23 cellular contexts compared by ENCODE assay signal in the genomic region with DNA sequence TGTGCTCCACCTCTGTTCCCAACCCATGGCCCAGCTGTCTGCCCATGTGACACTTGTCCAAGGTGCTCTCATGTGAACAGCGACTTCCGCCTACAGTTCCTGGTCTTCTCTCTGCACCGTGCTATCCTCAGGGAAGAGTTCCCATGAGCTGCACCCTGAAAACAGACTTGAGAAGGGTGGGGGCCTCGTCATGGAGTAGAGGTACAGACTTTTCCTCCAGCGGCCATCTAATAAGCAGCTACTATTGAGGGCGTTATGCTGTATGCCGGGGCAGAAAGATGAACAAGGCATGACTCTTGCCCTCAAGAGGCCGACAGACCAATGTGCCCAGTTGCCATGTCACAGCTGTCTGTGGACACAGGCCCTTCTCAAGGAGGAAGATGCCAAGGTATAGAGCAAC. TPM values are rescaled to one million over a fixed set of nuclear protein-coding genes. Genes with fewer than 3 reads are reported as not detected.
A peak's percentile ranks its signal among the peaks of the same experiment; 100 is the strongest.
DNase-seq lines count a peak whose midpoint lies in the region; ATAC-seq and TF ChIP-seq lines count a peak whose summit lies in the region.
"Had no signal": no experiment of that assay in that cellular context is flagged by ENCODE, and none has a peak within 500 bp of the region (broad histone marks: within the 10 kb centered on the region; RNA-seq: fewer than 3 reads in every experiment).

No MANE protein-coding gene starts in this region.

- no peak for TF ChIP-seq POLR2A in esophagus muscularis mucosa (IDR thresholded peaks at IDR 0.05; ENCODE audit: low read depth)

- no peaks in the 10 kb centered on the region for H3K4me1 ChIP-seq in H9 (ENCODE audit: insufficient read depth, low read length)
- no peaks in the 10 kb centered on the region for H3K4me1 ChIP-seq in esophagus muscularis mucosa
- H3K4me1 ChIP-seq in neural progenitor cell: peaks cover 17% of the 10 kb centered on the region
- H3K4me1 ChIP-seq: A549; BE2C; BLaER1 treated with 17β-estradiol and CSF1 and Interleukin-3, amounts not matched to agents 10 nM and 100 nM; HAP-1 had no signal

- no peak overlapping the region for H3T11ph ChIP-seq in H9 (ENCODE audit: low read length)

- H3K4me3 ChIP-seq in esophagus muscularis mucosa: no peak overlapping the region
- H3K4me3 ChIP-seq in neural progenitor cell: no peak overlapping the region
- H3K4me3 ChIP-seq: A549; BLaER1 treated with 17β-estradiol and CSF1 and Interleukin-3, amounts not matched to agents 10 nM and 100 nM; GM23338; HAP-1 had no signal

- H3K23ac ChIP-seq in H9 (ENCODE audit: insufficient read length, low read depth, low read length): no peak overlapping the region

- H3K9ac ChIP-seq in H9 (ENCODE audit: extremely low read depth, insufficient read length, low read length) (no peak overlapping the region), neural progenitor cell (no peak overlapping the region)
- H3K9ac ChIP-seq: BLaER1 treated with 17β-estradiol and CSF1 and Interleukin-3, amounts not matched to agents 10 nM and 100 nM had no signal

- DNase-seq in H9 (no peak), esophagus muscularis mucosa (ENCODE audit: extremely low spot score) (peak; percentile 55), neural progenitor cell (ENCODE audit: low spot score) (no peak), putamen (ENCODE audit: low spot score) (no peak), GM03348 (ENCODE audit: low spot score) (no peak)
- DNase-seq: 8988T; ACHN; AML-193; BE2C; CD4-positive, alpha-beta T cell; CD8-positive, alpha-beta memory T cell; DMS 273 treated with DMSO at 0.1 percent for 48 hours; DMS79; EL; GDM1; HFFc6 had no signal

- peak overlapping the region; percentile 26 for H2BK20ac ChIP-seq in H9 (ENCODE audit: low read depth, low read length, poor library complexity, severe bottlenecking)

- peaks cover 10% of the 10 kb centered on the region for H3F3A ChIP-seq in neural progenitor cell (ENCODE audit: low read depth)

- no peak overlapping the region for H3K14ac ChIP-seq in H9 (ENCODE audit: insufficient read depth, low read length)

- H4K5ac ChIP-seq in H9 (ENCODE audit: insufficient read length, low read depth, low read length): no peak overlapping the region

- H3K18ac ChIP-seq in H9 (ENCODE audit: insufficient read length, low read depth, low read length): no peak overlapping the region

- intact Hi-C loops in esophagus muscularis mucosa (cut with DNase I): no loop called here

- no peaks in the 10 kb centered on the region for H4K20me1 ChIP-seq in H9 (ENCODE audit: control insufficient read depth, insufficient read depth, insufficient read length)
- H4K20me1 ChIP-seq in neural progenitor cell (ENCODE audit: low read depth): no peaks in the 10 kb centered on the region
- H4K20me1 ChIP-seq: BLaER1 treated with 17β-estradiol and CSF1 and Interleukin-3, amounts not matched to agents 10 nM and 100 nM had no signal

- H3K9me3 ChIP-seq in H9 (ENCODE audit: control insufficient read depth, low read depth, low read length) (no peaks in the 10 kb centered on the region), esophagus muscularis mucosa (peaks cover 0 to 7% (median 0%) of the 10 kb centered on the region in 4 donors), neural progenitor cell (ENCODE audit: low read depth) (no peaks in the 10 kb centered on the region)
- H3K9me3 ChIP-seq: A549, BE2C, HAP-1 had no signal

- H3K23me2 ChIP-seq in H9 (ENCODE audit: insufficient read length, low read depth, low read length, poor library complexity, severe bottlenecking): no peaks in the 10 kb centered on the region

- H3K27me3 Mint-ChIP-seq in H9 (ENCODE audit: low read depth) (peaks cover 2% of the 10 kb centered on the region; the same call in 1 of the 2 replicates), neural progenitor cell (ENCODE audit: insufficient read depth, low read depth) (peaks cover 3% of the 10 kb centered on the region)

- TF ChIP-seq CTCF in H9 (conservative IDR thresholded peaks at IDR 0.05): no peak
- TF ChIP-seq CTCF in esophagus muscularis mucosa (IDR thresholded peaks at IDR 0.05): no peak
- no peak for TF ChIP-seq CTCF in neural progenitor cell (IDR thresholded peaks at IDR 0.05)

- no peak overlapping the region for H2BK15ac ChIP-seq in H9 (ENCODE audit: low read depth, low read length)

- H3K4me2 ChIP-seq in H9 (ENCODE audit: insufficient read depth, insufficient read length, low read length): no peak overlapping the region
- H3K4me2 ChIP-seq in neural progenitor cell: no peak overlapping the region
- H3K4me2 ChIP-seq: A549; BLaER1 treated with 17β-estradiol and CSF1 and Interleukin-3, amounts not matched to agents 10 nM and 100 nM; GM23338 had no signal

- H3K36me3 Mint-ChIP-seq in H9 (ENCODE audit: insufficient read depth in 1 of 3, low read depth in 3 of 3): no peaks in the 10 kb centered on the region
- no peaks in the 10 kb centered on the region for H3K36me3 Mint-ChIP-seq in neural progenitor cell
- H3K36me3 Mint-ChIP-seq: CD14-positive monocyte; CD8-positive, alpha-beta memory T cell had no signal

- H3K4me3 Mint-ChIP-seq in H9: no peak overlapping the region
- no peak overlapping the region for H3K4me3 Mint-ChIP-seq in neural progenitor cell
- H3K4me3 Mint-ChIP-seq: CD4-positive, alpha-beta T cell; CD8-positive, alpha-beta memory T cell; GM23338; HFFc6 had no signal

- H2AK5ac ChIP-seq in H9 (ENCODE audit: insufficient read length, low read length): no peak overlapping the region

- no peak overlapping the region for H3K56ac ChIP-seq in H9 (ENCODE audit: insufficient read length, low read depth, low read length)

- H4K91ac ChIP-seq in H9 (ENCODE audit: insufficient read length, low read depth, low read length): no peak overlapping the region

- no peak for ATAC-seq in HG02759 (IDR thresholded peaks at IDR 0.05; ENCODE audit: unreplicated experiment)
- ATAC-seq: A549, GM23338 had no signal

- no peaks in the 10 kb centered on the region for H3K79me2 ChIP-seq in H9 (ENCODE audit: insufficient read depth, low read length)
- no peaks in the 10 kb centered on the region for H3K79me2 ChIP-seq in neural progenitor cell (ENCODE audit: low read depth)

- no peak overlapping the region for H4K8ac ChIP-seq in H9 (replicated peaks; ENCODE audit: insufficient read length, low read depth, low read length)

- no peaks in the 10 kb centered on the region for H3K79me1 ChIP-seq in H9 (ENCODE audit: insufficient read depth, low read depth, low read length, poor library complexity, severe bottlenecking)

- WGBS in H9 (ENCODE audit: extremely low coverage, insufficient read length, low lambda C conversion rate): no CpG with 5 or more reads among the region's 8 CpGs
- WGBS in esophagus muscularis mucosa: 91% methylated on average over 8 of the region's 8 CpGs

- H3K27ac ChIP-seq in H9 (ENCODE audit: insufficient read length, low read depth, low read length) (no peak overlapping the region), esophagus muscularis mucosa (replicated peaks in 1 of 4) (no peak overlapping the region), neural progenitor cell (no peak overlapping the region)
- H3K27ac ChIP-seq: A549; BLaER1 treated with 17β-estradiol and CSF1 and Interleukin-3, amounts not matched to agents 10 nM and 100 nM had no signal

- H3K4me1 Mint-ChIP-seq in H9: peaks cover 7 to 13% of the 10 kb centered on the region in 2 experiments
- peaks cover 24% of the 10 kb centered on the region for H3K4me1 Mint-ChIP-seq in neural progenitor cell
- H3K4me1 Mint-ChIP-seq: CD8-positive, alpha-beta memory T cell had no signal

- no peak overlapping the region for H2BK12ac ChIP-seq in H9 (ENCODE audit: insufficient read length, low read depth, low read length)

- H3K9me3 Mint-ChIP-seq in H9 (no peaks in the 10 kb centered on the region; a peak in 1 of 5 replicates), neural progenitor cell (peaks cover 7% of the 10 kb centered on the region)
- H3K9me3 Mint-ChIP-seq: CD4-positive, alpha-beta T cell; GM23338; HFFc6 had no signal

- H3K27me3 ChIP-seq in H9 (ENCODE audit: insufficient read depth, low read length) (no peaks in the 10 kb centered on the region), esophagus muscularis mucosa (peaks cover 0 to 33% (median 0%) of the 10 kb centered on the region in 4 donors), neural progenitor cell (no peaks in the 10 kb centered on the region)
- H3K27me3 ChIP-seq: BE2C; BLaER1 treated with 17β-estradiol and CSF1 and Interleukin-3, amounts not matched to agents 10 nM and 100 nM had no signal

- H3K4ac ChIP-seq in H9 (ENCODE audit: low read depth, low read length): no peak overlapping the region

- no peak overlapping the region for H2BK120ac ChIP-seq in H9 (ENCODE audit: low read depth, low read length, poor library complexity, severe bottlenecking)

- no peak overlapping the region for H2BK5ac ChIP-seq in H9 (ENCODE audit: insufficient read length, low read length)

- H3K36me3 ChIP-seq in esophagus muscularis mucosa (no peaks in the 10 kb centered on the region), neural progenitor cell (no peaks in the 10 kb centered on the region)
- H3K36me3 ChIP-seq: BE2C; BLaER1 treated with 17β-estradiol and CSF1 and Interleukin-3, amounts not matched to agents 10 nM and 100 nM; HAP-1 had no signal

- no peak for TF ChIP-seq EP300 in esophagus muscularis mucosa (IDR thresholded peaks at IDR 0.05)

- H2AFZ ChIP-seq in H9 (ENCODE audit: low read length): no peak overlapping the region
- no peak overlapping the region for H2AFZ ChIP-seq in neural progenitor cell (replicated peaks)
- H2AFZ ChIP-seq: GM23338 had no signal

- H3K27ac Mint-ChIP-seq in H9 (no peak overlapping the region), neural progenitor cell (peak overlapping the region; percentile 25)
- H3K27ac Mint-ChIP-seq: CD4-positive, alpha-beta T cell; CD8-positive, alpha-beta memory T cell; GM23338; HFFc6 had no signal

RNA-seq across cellular contexts. Expression of gene LYZL1, which starts 25.4 kb away (rescaled TPM):
- total RNA-seq in H9 (2021) (not detected in 2 replicates), esophagus muscularis mucosa (not detected), neural progenitor cell (ENCODE audit: low replicate concordance) (not detected in 2 replicates)
- total RNA-seq: CD4-positive, alpha-beta T cell; CD8-positive, alpha-beta memory T cell; GM23338; H4; HFFc6 had no signal
